In the genomic region with DNA sequence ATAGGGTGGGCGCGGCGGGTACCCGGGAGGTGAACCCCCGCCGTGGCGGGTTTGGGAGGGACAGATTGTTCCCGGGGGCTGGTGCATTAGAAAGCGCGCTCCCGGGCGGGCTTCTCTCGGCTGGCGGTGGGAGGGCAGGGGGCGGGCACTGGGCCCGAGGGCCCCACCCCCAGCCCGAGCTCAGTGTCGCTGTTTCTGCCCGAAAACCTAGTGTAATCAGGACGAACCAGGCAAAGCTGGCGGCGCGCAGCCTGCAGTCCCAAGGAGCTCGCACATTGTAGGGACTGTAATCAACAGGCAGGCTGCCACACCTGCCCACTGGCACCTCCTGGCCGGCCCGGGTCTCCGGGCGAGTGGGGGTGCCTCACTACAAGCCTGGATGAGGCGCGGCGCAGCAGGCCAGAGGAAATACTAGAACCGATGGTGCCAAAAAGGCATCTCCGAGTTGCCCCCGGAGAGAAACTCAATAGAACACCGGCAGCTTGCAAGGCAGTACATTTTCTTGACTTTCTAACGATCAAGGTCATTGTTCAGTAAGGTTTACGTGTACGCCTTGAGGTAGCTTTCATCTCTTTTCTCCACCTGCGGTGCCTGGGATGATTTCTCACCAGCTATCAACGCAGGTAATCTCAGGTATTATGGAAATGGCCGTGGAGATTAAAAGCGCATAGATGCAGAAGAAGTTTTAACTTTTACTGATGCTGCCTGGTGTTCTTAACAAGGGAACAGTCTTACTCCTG, we compare ENCODE assay signal across 1 cellular context.
TF ChIP-seq lines count a peak whose summit lies in the region.

No MANE protein-coding gene starts in this region.

TF ChIP-seq in HEK293, 187 proteins besides CTCF, POLR2A, EP300 and RAD21 (continued from another document and continues in another):
- TF ChIP-seq, protein P1, sequence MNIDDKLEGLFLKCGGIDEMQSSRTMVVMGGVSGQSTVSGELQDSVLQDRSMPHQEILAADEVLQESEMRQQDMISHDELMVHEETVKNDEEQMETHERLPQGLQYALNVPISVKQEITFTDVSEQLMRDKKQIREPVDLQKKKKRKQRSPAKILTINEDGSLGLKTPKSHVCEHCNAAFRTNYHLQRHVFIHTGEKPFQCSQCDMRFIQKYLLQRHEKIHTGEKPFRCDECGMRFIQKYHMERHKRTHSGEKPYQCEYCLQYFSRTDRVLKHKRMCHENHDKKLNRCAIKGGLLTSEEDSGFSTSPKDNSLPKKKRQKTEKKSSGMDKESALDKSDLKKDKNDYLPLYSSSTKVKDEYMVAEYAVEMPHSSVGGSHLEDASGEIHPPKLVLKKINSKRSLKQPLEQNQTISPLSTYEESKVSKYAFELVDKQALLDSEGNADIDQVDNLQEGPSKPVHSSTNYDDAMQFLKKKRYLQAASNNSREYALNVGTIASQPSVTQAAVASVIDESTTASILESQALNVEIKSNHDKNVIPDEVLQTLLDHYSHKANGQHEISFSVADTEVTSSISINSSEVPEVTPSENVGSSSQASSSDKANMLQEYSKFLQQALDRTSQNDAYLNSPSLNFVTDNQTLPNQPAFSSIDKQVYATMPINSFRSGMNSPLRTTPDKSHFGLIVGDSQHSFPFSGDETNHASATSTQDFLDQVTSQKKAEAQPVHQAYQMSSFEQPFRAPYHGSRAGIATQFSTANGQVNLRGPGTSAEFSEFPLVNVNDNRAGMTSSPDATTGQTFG (tag by site-specific recombination; IDR thresholded peaks at IDR 0.05; ENCODE audit: borderline replicate concordance) = no peak
- TF ChIP-seq, protein P2, sequence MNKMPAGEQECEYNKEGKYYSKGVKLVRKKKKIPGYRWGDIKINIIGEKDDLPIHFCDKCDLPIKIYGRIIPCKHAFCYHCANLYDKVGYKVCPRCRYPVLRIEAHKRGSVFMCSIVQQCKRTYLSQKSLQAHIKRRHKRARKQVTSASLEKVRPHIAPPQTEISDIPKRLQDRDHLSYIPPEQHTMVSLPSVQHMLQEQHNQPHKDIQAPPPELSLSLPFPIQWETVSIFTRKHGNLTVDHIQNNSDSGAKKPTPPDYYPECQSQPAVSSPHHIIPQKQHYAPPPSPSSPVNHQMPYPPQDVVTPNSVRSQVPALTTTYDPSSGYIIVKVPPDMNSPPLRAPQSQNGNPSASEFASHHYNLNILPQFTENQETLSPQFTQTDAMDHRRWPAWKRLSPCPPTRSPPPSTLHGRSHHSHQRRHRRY (tag by site-specific recombination; IDR thresholded peaks at IDR 0.05) = no peak
- TF ChIP-seq ZNF37A (tag by site-specific recombination; IDR thresholded peaks at IDR 0.05) (no peak), ZNF132 (tag by site-specific recombination; IDR thresholded peaks at IDR 0.05; ENCODE audit: borderline replicate concordance) (no peak), OSR2 (tag by site-specific recombination; IDR thresholded peaks at IDR 0.05) (no peak), ZBTB20 (tag by site-specific recombination; IDR thresholded peaks at IDR 0.05) (peak; percentile 92), ZFP3 (tag by site-specific recombination; IDR thresholded peaks at IDR 0.05; ENCODE audit: low read depth) (no peak), ZNF610 (tag by site-specific recombination; IDR thresholded peaks at IDR 0.05; ENCODE audit: borderline replicate concordance) (no peak), ZNF776 (tag by site-specific recombination; IDR thresholded peaks at IDR 0.05; ENCODE audit: borderline replicate concordance) (no peak), ZNF335 (tag by site-specific recombination; conservative IDR thresholded peaks at IDR 0.05) (peak; percentile 96), HOXC10 (CRISPR knock-in tag; IDR thresholded peaks at IDR 0.05) (no peak), HOXA7 (CRISPR knock-in tag; IDR thresholded peaks at IDR 0.05; ENCODE audit: borderline replicate concordance) (no peak), ZNF221 (tag by site-specific recombination; IDR thresholded peaks at IDR 0.05; ENCODE audit: borderline replicate concordance) (no peak), ZNF211 (tag by site-specific recombination; IDR thresholded peaks at IDR 0.05; ENCODE audit: low read depth) (no peak), ZNF510 (tag by site-specific recombination; IDR thresholded peaks at IDR 0.05; ENCODE audit: insufficient replicate concordance) (no peak), ZFP69B (tag by site-specific recombination; IDR thresholded peaks at IDR 0.05) (no peak), ZNF366 (tag by site-specific recombination; conservative IDR thresholded peaks at IDR 0.05) (no peak), YY1 (tag by site-specific recombination; IDR thresholded peaks at IDR 0.05) (no peak), ZBTB7A (tag by site-specific recombination; IDR thresholded peaks at IDR 0.05; ENCODE audit: low read depth) (no peak), ZNF394 (tag by site-specific recombination; IDR thresholded peaks at IDR 0.05; ENCODE audit: borderline replicate concordance) (no peak), OVOL3 (tag by site-specific recombination; IDR thresholded peaks at IDR 0.05) (no peak), ZNF843 (tag by site-specific recombination; IDR thresholded peaks at IDR 0.05) (no peak), ZNF433 (tag by site-specific recombination; IDR thresholded peaks at IDR 0.05; ENCODE audit: low read depth) (no peak), ZNF626 (tag by site-specific recombination; IDR thresholded peaks at IDR 0.05) (no peak), ZEB2 (tag by site-specific recombination; IDR thresholded peaks at IDR 0.05) (0 out of 2 replicates have a peak, but pooled peaks have one; percentile 35), ZNF558 (tag by site-specific recombination; IDR thresholded peaks at IDR 0.05) (no peak), ZSCAN16 (tag by site-specific recombination; IDR thresholded peaks at IDR 0.05) (no peak), KLF9 (tag by site-specific recombination; IDR thresholded peaks at IDR 0.05; ENCODE audit: low read depth) (peak; percentile 51), HOXD13 (CRISPR knock-in tag; IDR thresholded peaks at IDR 0.05; ENCODE audit: borderline replicate concordance) (no peak), ZIC2 (tag by site-specific recombination; IDR thresholded peaks at IDR 0.05) (no peak), ZNF571 (tag by site-specific recombination; IDR thresholded peaks at IDR 0.05) (no peak), ZNF169 (tag by site-specific recombination; IDR thresholded peaks at IDR 0.05) (no peak), ZNF426 (tag by site-specific recombination; IDR thresholded peaks at IDR 0.05) (no peak), ZNF341 (tag by site-specific recombination; IDR thresholded peaks at IDR 0.05; ENCODE audit: low read depth) (no peak), ZFP41 (tag by site-specific recombination; IDR thresholded peaks at IDR 0.05; ENCODE audit: borderline replicate concordance) (no peak)
- TF ChIP-seq, protein P3, sequence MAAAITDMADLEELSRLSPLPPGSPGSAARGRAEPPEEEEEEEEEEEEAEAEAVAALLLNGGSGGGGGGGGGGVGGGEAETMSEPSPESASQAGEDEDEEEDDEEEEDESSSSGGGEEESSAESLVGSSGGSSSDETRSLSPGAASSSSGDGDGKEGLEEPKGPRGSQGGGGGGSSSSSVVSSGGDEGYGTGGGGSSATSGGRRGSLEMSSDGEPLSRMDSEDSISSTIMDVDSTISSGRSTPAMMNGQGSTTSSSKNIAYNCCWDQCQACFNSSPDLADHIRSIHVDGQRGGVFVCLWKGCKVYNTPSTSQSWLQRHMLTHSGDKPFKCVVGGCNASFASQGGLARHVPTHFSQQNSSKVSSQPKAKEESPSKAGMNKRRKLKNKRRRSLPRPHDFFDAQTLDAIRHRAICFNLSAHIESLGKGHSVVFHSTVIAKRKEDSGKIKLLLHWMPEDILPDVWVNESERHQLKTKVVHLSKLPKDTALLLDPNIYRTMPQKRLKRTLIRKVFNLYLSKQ (tag by site-specific recombination; IDR thresholded peaks at IDR 0.05; ENCODE audit: borderline replicate concordance) = no peak
- TF ChIP-seq, protein P4, sequence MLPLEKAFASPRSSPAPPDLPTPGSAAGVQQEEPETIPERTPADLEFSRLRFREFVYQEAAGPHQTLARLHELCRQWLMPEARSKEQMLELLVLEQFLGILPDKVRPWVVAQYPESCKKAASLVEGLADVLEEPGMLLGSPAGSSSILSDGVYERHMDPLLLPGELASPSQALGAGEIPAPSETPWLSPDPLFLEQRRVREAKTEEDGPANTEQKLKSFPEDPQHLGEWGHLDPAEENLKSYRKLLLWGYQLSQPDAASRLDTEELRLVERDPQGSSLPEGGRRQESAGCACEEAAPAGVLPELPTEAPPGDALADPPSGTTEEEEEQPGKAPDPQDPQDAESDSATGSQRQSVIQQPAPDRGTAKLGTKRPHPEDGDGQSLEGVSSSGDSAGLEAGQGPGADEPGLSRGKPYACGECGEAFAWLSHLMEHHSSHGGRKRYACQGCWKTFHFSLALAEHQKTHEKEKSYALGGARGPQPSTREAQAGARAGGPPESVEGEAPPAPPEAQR (tag by site-specific recombination; IDR thresholded peaks at IDR 0.05) = no peak
- TF ChIP-seq, protein P5, sequence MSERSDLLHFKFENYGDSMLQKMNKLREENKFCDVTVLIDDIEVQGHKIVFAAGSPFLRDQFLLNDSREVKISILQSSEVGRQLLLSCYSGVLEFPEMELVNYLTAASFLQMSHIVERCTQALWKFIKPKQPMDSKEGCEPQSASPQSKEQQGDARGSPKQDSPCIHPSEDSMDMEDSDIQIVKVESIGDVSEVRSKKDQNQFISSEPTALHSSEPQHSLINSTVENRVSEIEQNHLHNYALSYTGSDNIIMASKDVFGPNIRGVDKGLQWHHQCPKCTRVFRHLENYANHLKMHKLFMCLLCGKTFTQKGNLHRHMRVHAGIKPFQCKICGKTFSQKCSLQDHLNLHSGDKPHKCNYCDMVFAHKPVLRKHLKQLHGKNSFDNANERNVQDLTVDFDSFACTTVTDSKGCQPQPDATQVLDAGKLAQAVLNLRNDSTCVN (tag by site-specific recombination; optimal IDR thresholded peaks at IDR 0.05) = peak; percentile 75
- TF ChIP-seq, protein P6, sequence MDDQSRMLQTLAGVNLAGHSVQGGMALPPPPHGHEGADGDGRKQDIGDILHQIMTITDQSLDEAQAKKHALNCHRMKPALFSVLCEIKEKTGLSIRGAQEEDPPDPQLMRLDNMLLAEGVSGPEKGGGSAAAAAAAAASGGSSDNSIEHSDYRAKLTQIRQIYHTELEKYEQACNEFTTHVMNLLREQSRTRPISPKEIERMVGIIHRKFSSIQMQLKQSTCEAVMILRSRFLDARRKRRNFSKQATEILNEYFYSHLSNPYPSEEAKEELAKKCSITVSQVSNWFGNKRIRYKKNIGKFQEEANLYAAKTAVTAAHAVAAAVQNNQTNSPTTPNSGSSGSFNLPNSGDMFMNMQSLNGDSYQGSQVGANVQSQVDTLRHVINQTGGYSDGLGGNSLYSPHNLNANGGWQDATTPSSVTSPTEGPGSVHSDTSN (CRISPR knock-in tag; IDR thresholded peaks at IDR 0.05) = no peak
- TF ChIP-seq, protein P7, sequence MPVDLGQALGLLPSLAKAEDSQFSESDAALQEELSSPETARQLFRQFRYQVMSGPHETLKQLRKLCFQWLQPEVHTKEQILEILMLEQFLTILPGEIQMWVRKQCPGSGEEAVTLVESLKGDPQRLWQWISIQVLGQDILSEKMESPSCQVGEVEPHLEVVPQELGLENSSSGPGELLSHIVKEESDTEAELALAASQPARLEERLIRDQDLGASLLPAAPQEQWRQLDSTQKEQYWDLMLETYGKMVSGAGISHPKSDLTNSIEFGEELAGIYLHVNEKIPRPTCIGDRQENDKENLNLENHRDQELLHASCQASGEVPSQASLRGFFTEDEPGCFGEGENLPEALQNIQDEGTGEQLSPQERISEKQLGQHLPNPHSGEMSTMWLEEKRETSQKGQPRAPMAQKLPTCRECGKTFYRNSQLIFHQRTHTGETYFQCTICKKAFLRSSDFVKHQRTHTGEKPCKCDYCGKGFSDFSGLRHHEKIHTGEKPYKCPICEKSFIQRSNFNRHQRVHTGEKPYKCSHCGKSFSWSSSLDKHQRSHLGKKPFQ (tag by site-specific recombination; IDR thresholded peaks at IDR 0.05) = no peak
- TF ChIP-seq, protein P8, sequence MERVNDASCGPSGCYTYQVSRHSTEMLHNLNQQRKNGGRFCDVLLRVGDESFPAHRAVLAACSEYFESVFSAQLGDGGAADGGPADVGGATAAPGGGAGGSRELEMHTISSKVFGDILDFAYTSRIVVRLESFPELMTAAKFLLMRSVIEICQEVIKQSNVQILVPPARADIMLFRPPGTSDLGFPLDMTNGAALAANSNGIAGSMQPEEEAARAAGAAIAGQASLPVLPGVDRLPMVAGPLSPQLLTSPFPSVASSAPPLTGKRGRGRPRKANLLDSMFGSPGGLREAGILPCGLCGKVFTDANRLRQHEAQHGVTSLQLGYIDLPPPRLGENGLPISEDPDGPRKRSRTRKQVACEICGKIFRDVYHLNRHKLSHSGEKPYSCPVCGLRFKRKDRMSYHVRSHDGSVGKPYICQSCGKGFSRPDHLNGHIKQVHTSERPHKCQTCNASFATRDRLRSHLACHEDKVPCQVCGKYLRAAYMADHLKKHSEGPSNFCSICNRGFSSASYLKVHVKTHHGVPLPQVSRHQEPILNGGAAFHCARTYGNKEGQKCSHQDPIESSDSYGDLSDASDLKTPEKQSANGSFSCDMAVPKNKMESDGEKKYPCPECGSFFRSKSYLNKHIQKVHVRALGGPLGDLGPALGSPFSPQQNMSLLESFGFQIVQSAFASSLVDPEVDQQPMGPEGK (tag by site-specific recombination; IDR thresholded peaks at IDR 0.05) = peak; percentile 47
- TF ChIP-seq, protein P9, sequence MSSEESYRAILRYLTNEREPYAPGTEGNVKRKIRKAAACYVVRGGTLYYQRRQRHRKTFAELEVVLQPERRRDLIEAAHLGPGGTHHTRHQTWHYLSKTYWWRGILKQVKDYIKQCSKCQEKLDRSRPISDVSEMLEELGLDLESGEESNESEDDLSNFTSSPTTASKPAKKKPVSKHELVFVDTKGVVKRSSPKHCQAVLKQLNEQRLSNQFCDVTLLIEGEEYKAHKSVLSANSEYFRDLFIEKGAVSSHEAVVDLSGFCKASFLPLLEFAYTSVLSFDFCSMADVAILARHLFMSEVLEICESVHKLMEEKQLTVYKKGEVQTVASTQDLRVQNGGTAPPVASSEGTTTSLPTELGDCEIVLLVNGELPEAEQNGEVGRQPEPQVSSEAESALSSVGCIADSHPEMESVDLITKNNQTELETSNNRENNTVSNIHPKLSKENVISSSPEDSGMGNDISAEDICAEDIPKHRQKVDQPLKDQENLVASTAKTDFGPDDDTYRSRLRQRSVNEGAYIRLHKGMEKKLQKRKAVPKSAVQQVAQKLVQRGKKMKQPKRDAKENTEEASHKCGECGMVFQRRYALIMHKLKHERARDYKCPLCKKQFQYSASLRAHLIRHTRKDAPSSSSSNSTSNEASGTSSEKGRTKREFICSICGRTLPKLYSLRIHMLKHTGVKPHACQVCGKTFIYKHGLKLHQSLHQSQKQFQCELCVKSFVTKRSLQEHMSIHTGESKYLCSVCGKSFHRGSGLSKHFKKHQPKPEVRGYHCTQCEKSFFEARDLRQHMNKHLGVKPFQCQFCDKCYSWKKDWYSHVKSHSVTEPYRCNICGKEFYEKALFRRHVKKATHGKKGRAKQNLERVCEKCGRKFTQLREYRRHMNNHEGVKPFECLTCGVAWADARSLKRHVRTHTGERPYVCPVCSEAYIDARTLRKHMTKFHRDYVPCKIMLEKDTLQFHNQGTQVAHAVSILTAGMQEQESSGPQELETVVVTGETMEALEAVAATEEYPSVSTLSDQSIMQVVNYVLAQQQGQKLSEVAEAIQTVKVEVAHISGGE (tag by site-specific recombination; conservative IDR thresholded peaks at IDR 0.05; ENCODE audit: low read depth) = no peak
